In the genomic region with DNA sequence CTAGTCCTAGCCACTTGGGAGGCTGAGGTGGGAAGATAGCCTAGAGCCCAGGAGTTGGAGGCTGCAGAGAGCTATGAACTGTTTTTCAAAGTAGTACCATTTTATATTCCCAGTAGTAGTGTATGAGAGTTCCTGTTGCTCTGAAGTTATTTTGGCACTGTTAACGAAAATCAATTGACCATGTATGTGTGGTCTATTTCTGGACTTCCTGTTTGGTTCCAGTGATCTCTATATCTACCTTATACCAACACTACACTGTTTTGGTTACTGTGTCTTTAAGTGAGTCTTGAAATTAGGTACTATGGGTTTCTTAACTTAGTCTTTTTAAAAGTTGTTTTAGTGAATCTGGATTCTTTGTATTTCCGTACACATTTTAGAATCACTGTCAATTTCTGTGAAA, we compare ENCODE assay signal across 14 cellular contexts. TPM values are rescaled to one million over a fixed set of nuclear protein-coding genes. Genes with fewer than 3 reads are reported as not detected.
A peak's percentile ranks its signal among the peaks of the same experiment; 100 is the strongest.
DNase-seq lines count a peak whose midpoint lies in the region; ATAC-seq and TF ChIP-seq lines count a peak whose summit lies in the region.
"Had no signal": no experiment of that assay in that cellular context is flagged by ENCODE, and none has a peak within 500 bp of the region (broad histone marks: within the 10 kb centered on the region; RNA-seq: fewer than 3 reads in every experiment).

No MANE protein-coding gene starts in this region.

- H3K27ac Mint-ChIP-seq in osteocyte (ENCODE audit: unreplicated experiment) (no peak overlapping the region), GM23338 (no peak overlapping the region)

- TF ChIP-seq CTCF in osteocyte (IDR thresholded peaks at IDR 0.05) (no peak), GM23338 (conservative IDR thresholded peaks at IDR 0.05; ENCODE audit: low read depth in 2 of 2) (no peak)

- no peaks in the 10 kb centered on the region for H4K20me1 ChIP-seq in GM23338 (replicated peaks; ENCODE audit: insufficient read depth)

- H2AFZ ChIP-seq in GM23338 = no peak overlapping the region
- H2AFZ ChIP-seq: parathyroid adenoma had no signal

- no peaks in the 10 kb centered on the region for H3K9me2 ChIP-seq in GM23338 (ENCODE audit: insufficient read depth)

- H3K36me3 ChIP-seq in GM23338 (ENCODE audit: insufficient read depth) = no peaks in the 10 kb centered on the region
- H3K36me3 ChIP-seq: brain microvascular endothelial cell had no signal

- peak; percentile 96 for ATAC-seq in GM18867 (IDR thresholded peaks at IDR 0.05; ENCODE audit: unreplicated experiment)
- peak; percentile 97 for ATAC-seq in GM21528 (IDR thresholded peaks at IDR 0.05; ENCODE audit: low FRiP score, unreplicated experiment)
- ATAC-seq in HG03108 (IDR thresholded peaks at IDR 0.05; ENCODE audit: unreplicated experiment) = peak; percentile 100
- no peak for ATAC-seq in stimulated activated naive CD8-positive, alpha-beta T cell treated with anti-CD3 and anti-CD28 coated beads, Interleukin-15, Interleukin-2, amounts not matched to agents 100 U/mL and 50 U/mL, for 24 hours
- ATAC-seq in GM23338 = no peak

- no peaks in the 10 kb centered on the region for H3K4me1 ChIP-seq in GM23338 (ENCODE audit: insufficient read depth)
- H3K4me1 ChIP-seq: parathyroid adenoma had no signal

- H3K36me3 Mint-ChIP-seq in osteocyte (ENCODE audit: unreplicated experiment) (peaks cover 30% of the 10 kb centered on the region), GM23338 (ENCODE audit: low read depth) (peaks cover 26% of the 10 kb centered on the region)

- H3K27me3 Mint-ChIP-seq in osteocyte (ENCODE audit: unreplicated experiment) (no peaks in the 10 kb centered on the region), GM23338 (ENCODE audit: insufficient read depth, low read depth, poor library complexity) (no peaks in the 10 kb centered on the region)

- no peaks in the 10 kb centered on the region for H3K27me3 ChIP-seq in GM23338 (ENCODE audit: insufficient read depth)
- H3K27me3 ChIP-seq: brain microvascular endothelial cell had no signal

- H3F3A ChIP-seq in GM23338 (replicated peaks; ENCODE audit: low read depth) = no peaks in the 10 kb centered on the region

- no peak overlapping the region for H3K4me2 ChIP-seq in GM23338

- H3K4me3 ChIP-seq in GM23338 = no peak overlapping the region

- H3K9me3 Mint-ChIP-seq in osteocyte (ENCODE audit: unreplicated experiment) (peaks cover 11% of the 10 kb centered on the region), GM23338 (no peaks in the 10 kb centered on the region)

- peak; percentile 5 for DNase-seq in germinal center (ENCODE audit: low spot score)
- DNase-seq in LoVo (ENCODE audit: low spot score) = no peak
- DNase-seq in stimulated activated naive CD8-positive, alpha-beta T cell treated with anti-CD3 and anti-CD28 coated beads, Interleukin-15, Interleukin-2, amounts not matched to agents 100 U/mL and 50 U/mL, for 24 hours = no peak
- DNase-seq in osteocyte (ENCODE audit: extremely low spot score, unreplicated experiment) = no peak
- DNase-seq in GM23338 (ENCODE audit: low spot score) = no peak
- DNase-seq: activated T-cell treated with anti-CD3 and anti-CD28 coated beads for 4 hours, brain microvascular endothelial cell, DMS 273 treated with DMSO at 0.1 percent for 48 hours, HCEC 1CT, kidney glomerular epithelial cell had no signal

- no peaks in the 10 kb centered on the region for H3K4me1 Mint-ChIP-seq in osteocyte (ENCODE audit: unreplicated experiment)
- no peaks in the 10 kb centered on the region for H3K4me1 Mint-ChIP-seq in GM23338

- H3K79me2 ChIP-seq in GM23338 (replicated peaks; ENCODE audit: insufficient read depth) = peaks cover 40% of the 10 kb centered on the region

- no peak overlapping the region for H3K27ac ChIP-seq in GM23338 (ENCODE audit: low read depth)
- H3K27ac ChIP-seq: brain microvascular endothelial cell, parathyroid adenoma had no signal

- H3K4me3 Mint-ChIP-seq in osteocyte (ENCODE audit: unreplicated experiment) (no peak overlapping the region), GM23338 (no peak overlapping the region)

TF ChIP-seq in GM23338, 12 proteins besides CTCF, POLR2A, EP300 and RAD21 (continues in another document):
- TF ChIP-seq CREB1 (CRISPR knock-in tag; IDR thresholded peaks at IDR 0.05; ENCODE audit: low read depth) (no peak), STAT1 (IDR thresholded peaks at IDR 0.05; ENCODE audit: unreplicated experiment) (no peak), EZH2 (IDR thresholded peaks at IDR 0.05; ENCODE audit: low read depth, unreplicated experiment) (no peak), NANOG (IDR thresholded peaks at IDR 0.05; ENCODE audit: borderline replicate concordance) (no peak), ZNF114 (CRISPR knock-in tag; IDR thresholded peaks at IDR 0.05) (no peak)
- TF ChIP-seq, protein P1, sequence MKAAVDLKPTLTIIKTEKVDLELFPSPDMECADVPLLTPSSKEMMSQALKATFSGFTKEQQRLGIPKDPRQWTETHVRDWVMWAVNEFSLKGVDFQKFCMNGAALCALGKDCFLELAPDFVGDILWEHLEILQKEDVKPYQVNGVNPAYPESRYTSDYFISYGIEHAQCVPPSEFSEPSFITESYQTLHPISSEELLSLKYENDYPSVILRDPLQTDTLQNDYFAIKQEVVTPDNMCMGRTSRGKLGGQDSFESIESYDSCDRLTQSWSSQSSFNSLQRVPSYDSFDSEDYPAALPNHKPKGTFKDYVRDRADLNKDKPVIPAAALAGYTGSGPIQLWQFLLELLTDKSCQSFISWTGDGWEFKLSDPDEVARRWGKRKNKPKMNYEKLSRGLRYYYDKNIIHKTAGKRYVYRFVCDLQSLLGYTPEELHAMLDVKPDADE (IDR thresholded peaks at IDR 0.05) = no peak
- TF ChIP-seq, protein P2, sequence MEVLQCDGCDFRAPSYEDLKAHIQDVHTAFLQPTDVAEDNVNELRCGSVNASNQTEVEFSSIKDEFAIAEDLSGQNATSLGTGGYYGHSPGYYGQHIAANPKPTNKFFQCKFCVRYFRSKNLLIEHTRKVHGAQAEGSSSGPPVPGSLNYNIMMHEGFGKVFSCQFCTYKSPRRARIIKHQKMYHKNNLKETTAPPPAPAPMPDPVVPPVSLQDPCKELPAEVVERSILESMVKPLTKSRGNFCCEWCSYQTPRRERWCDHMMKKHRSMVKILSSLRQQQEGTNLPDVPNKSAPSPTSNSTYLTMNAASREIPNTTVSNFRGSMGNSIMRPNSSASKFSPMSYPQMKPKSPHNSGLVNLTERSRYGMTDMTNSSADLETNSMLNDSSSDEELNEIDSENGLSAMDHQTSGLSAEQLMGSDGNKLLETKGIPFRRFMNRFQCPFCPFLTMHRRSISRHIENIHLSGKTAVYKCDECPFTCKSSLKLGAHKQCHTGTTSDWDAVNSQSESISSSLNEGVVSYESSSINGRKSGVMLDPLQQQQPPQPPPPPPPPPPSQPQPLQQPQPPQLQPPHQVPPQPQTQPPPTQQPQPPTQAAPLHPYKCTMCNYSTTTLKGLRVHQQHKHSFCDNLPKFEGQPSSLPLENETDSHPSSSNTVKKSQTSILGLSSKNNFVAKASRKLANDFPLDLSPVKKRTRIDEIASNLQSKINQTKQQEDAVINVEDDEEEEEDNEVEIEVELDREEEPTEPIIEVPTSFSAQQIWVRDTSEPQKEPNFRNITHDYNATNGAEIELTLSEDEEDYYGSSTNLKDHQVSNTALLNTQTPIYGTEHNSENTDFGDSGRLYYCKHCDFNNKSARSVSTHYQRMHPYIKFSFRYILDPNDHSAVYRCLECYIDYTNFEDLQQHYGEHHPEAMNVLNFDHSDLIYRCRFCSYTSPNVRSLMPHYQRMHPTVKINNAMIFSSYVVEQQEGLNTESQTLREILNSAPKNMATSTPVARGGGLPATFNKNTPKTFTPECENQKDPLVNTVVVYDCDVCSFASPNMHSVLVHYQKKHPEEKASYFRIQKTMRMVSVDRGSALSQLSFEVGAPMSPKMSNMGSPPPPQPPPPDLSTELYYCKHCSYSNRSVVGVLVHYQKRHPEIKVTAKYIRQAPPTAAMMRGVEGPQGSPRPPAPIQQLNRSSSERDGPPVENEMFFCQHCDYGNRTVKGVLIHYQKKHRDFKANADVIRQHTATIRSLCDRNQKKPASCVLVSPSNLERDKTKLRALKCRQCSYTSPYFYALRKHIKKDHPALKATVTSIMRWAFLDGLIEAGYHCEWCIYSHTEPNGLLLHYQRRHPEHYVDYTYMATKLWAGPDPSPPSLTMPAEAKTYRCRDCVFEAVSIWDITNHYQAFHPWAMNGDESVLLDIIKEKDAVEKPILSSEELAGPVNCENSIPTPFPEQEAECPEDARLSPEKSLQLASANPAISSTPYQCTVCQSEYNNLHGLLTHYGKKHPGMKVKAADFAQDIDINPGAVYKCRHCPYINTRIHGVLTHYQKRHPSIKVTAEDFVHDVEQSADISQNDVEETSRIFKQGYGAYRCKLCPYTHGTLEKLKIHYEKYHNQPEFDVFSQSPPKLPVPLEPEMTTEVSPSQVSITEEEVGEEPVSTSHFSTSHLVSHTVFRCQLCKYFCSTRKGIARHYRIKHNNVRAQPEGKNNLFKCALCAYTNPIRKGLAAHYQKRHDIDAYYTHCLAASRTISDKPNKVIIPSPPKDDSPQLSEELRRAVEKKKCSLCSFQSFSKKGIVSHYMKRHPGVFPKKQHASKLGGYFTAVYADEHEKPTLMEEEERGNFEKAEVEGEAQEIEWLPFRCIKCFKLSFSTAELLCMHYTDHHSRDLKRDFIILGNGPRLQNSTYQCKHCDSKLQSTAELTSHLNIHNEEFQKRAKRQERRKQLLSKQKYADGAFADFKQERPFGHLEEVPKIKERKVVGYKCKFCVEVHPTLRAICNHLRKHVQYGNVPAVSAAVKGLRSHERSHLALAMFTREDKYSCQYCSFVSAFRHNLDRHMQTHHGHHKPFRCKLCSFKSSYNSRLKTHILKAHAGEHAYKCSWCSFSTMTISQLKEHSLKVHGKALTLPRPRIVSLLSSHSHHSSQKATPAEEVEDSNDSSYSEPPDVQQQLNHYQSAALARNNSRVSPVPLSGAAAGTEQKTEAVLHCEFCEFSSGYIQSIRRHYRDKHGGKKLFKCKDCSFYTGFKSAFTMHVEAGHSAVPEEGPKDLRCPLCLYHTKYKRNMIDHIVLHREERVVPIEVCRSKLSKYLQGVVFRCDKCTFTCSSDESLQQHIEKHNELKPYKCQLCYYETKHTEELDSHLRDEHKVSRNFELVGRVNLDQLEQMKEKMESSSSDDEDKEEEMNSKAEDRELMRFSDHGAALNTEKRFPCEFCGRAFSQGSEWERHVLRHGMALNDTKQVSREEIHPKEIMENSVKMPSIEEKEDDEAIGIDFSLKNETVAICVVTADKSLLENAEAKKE (CRISPR knock-in tag; IDR thresholded peaks at IDR 0.05) = no peak

RNA-seq across cellular contexts. Expression of a gene that starts 13.6 kb away (rescaled TPM):
- 4.6 and 4.8 TPM in 2 replicates for total RNA-seq in osteocyte
- total RNA-seq in GM23338 (2014; rRNA removed; shearing (Covaris generic)) = 33.9 and 36.3 TPM in 2 replicates
- polyA plus RNA-seq in GM23338 (2016; fragmentation: Nextera tagmentation; extraction: Ambion mirVana) = 34.8 and 43.8 TPM in 2 replicates

RNA-seq across cellular contexts. Expression of a gene that starts 13.6 kb away (rescaled TPM):
- 5.0 and 5.6 TPM in 2 replicates for total RNA-seq in osteocyte
- 1.7 and 3.1 TPM in 2 replicates for total RNA-seq in GM23338 (2014; rRNA removed; shearing (Covaris generic))
- polyA plus RNA-seq in GM23338 (2016; fragmentation: Nextera tagmentation; extraction: Ambion mirVana) = 1.8 TPM in 2 replicates

Comparison
In these comparisons a context has a peak if more than half of its experiments do, and no peak if none do; other contexts are left out.
1. ATAC-seq: peak in GM18867 (single experiment), GM21528 (single experiment) and HG03108 (single experiment); none in stimulated activated naive CD8-positive, alpha-beta T cell treated with anti-CD3 and anti-CD28 coated beads, Interleukin-15, Interleukin-2, amounts not matched to agents 100 U/mL and 50 U/mL, for 24 hours (single experiment) and GM23338 (single experiment).